Comparison of ENCODE assay signal across 18 cellular contexts in the genomic region with DNA sequence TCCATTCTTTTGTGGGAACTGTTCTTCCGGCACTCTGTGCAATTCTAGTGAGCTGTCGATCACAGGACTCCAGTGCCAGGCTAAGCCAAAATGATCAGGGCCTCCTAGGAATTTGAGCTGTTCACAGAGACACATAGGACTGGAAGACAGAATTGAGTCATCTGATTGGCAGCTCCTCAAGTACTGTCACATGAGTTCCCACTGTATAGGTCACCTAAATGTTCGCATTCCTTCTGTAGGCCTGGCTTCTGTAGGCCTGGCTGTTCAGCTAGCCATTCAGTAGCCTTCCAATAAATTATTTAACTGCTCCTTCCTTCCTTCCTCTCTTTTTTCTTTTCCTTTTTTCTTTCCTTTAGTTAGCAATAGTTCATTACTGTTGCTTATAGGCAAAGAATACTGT. TPM values are rescaled to one million over a fixed set of nuclear protein-coding genes. Genes with fewer than 3 reads are reported as not detected.
A peak's percentile ranks its signal among the peaks of the same experiment; 100 is the strongest.
DNase-seq lines count a peak whose midpoint lies in the region; ATAC-seq and TF ChIP-seq lines count a peak whose summit lies in the region.
"Had no signal": no experiment of that assay in that cellular context is flagged by ENCODE, and none has a peak within 500 bp of the region (broad histone marks: within the 10 kb centered on the region; RNA-seq: fewer than 3 reads in every experiment).

No MANE protein-coding gene starts in this region.

- no peak for ATAC-seq in GM18907 (IDR thresholded peaks at IDR 0.05; ENCODE audit: unreplicated experiment)

- no peaks in the 10 kb centered on the region for H3K9me3 ChIP-seq in ascending aorta
- no peaks in the 10 kb centered on the region for H3K9me3 ChIP-seq in WERI-Rb-1 (ENCODE audit: severe bottlenecking)

- DNase-seq in HS-27A (ENCODE audit: low read depth) (peak; percentile 62), ascending aorta (ENCODE audit: low spot score in 2 of 2) (no peak), hepatic stellate cell (ENCODE audit: low spot score) (peak; percentile 19), WERI-Rb-1 (no peak), head of caudate nucleus (no peak)
- DNase-seq in activated T-cell treated with anti-CD3 and anti-CD28 coated beads, Interleukin-2, amount 50 U/mL, for 1 hour, result no peak
- DNase-seq: activated CD4-positive, CD25-positive, alpha-beta regulatory T cell treated with anti-CD3 and anti-CD28 coated beads, Interleukin-2, amount 50 U/mL, for 72 hours; GDM1; kidney glomerular epithelial cell; NCI-H1105 treated with DMSO at 0.1 percent for 48 hours; small intestine had no signal

- H3K4me3 ChIP-seq in ACC112 (ENCODE audit: low read depth, low read length) (peak overlapping the region; percentile 11; the same call in 1 of the 2 replicates), ascending aorta (no peak overlapping the region), WERI-Rb-1 (ENCODE audit: low read depth, low read length) (no peak overlapping the region)
- H3K4me3 ChIP-seq: SK-N-MC had no signal

- H3K36me3 ChIP-seq in ACC112 (ENCODE audit: insufficient read depth, low read length), result peaks cover 3% of the 10 kb centered on the region; the same call in 1 of the 2 replicates
- H3K36me3 ChIP-seq in ascending aorta, result no peaks in the 10 kb centered on the region
- no peaks in the 10 kb centered on the region for H3K36me3 ChIP-seq in WERI-Rb-1

- H3K27ac ChIP-seq in ACC112 (ENCODE audit: low read depth, low read length) (peak overlapping the region; percentile 65), ascending aorta (peak overlapping the region; percentile 10 to 49), WERI-Rb-1 (no peak overlapping the region)
- H3K27ac ChIP-seq: SK-N-MC had no signal

- H3K4me1 ChIP-seq in ACC112 (ENCODE audit: control insufficient read depth, insufficient read depth, low read length, unreplicated experiment) (peaks cover 30% of the 10 kb centered on the region), ascending aorta (peaks cover 9 to 11% of the 10 kb centered on the region in 2 donors)

- H2AFZ ChIP-seq in ACC112 (ENCODE audit: low read length, unreplicated experiment), result no peak overlapping the region

- intact Hi-C loops in ascending aorta (cut with DNase I), result loop anchor here (10.0 kb wide), 1 partner anchor 65 kb away; no protein-coding TSS in a partner anchor
- intact Hi-C loops in head of caudate nucleus (cut with DNase I), result no loop called here

- TF ChIP-seq CTCF in ascending aorta (IDR thresholded peaks at IDR 0.05) (no peak), WERI-Rb-1 (IDR thresholded peaks at IDR 0.05; ENCODE audit: low read depth, low read length) (no peak)

- H3K27me3 ChIP-seq in ACC112 (ENCODE audit: insufficient read depth, low read length) (no peaks in the 10 kb centered on the region), ascending aorta (no peaks in the 10 kb centered on the region), WERI-Rb-1 (ENCODE audit: insufficient read depth, low read depth, severe bottlenecking) (no peaks in the 10 kb centered on the region)

- peaks cover 6% of the 10 kb centered on the region for H3K79me2 ChIP-seq in ACC112 (ENCODE audit: control insufficient read depth, insufficient read depth, low read length, unreplicated experiment)

RNA-seq across cellular contexts. Expression of gene PROS1, which starts 4.3 kb away (rescaled TPM):
- total RNA-seq in ascending aorta, result 44.2 TPM

RNA-seq across cellular contexts. Expression of gene ARL13B, which starts 10.5 kb away (rescaled TPM):
- 4.5 TPM for total RNA-seq in ascending aorta

RNA-seq across cellular contexts. Expression of gene STX19, which starts 59.0 kb away (rescaled TPM):
- total RNA-seq in ascending aorta, result not detected
- total RNA-seq: activated T-helper 1 cell treated with anti-CD3 and anti-CD28 coated beads, Interleukin-12 subunit alpha, Interleukin-12 subunit beta, Interleukin-2, Interleukin-4 antibody, amounts not matched to agents 30 ng/mL and 10 ng/mL and 1 ng/mL, durations not matched to agents 14 hours and 24 hours and 36 hours; cardiac septum; fibroblast of villous mesenchyme; neural crest cell had no signal

Comparison
In these comparisons a context has a peak if more than half of its experiments do, and no peak if none do; other contexts are left out.
1. DNase-seq: peak in HS-27A (single experiment) and hepatic stellate cell (single experiment); none in ascending aorta (0 of 2), activated T-cell treated with anti-CD3 and anti-CD28 coated beads, Interleukin-2, amount 50 U/mL, for 1 hour (single experiment), WERI-Rb-1 (single experiment) and head of caudate nucleus (0 of 42).